In the genomic region with DNA sequence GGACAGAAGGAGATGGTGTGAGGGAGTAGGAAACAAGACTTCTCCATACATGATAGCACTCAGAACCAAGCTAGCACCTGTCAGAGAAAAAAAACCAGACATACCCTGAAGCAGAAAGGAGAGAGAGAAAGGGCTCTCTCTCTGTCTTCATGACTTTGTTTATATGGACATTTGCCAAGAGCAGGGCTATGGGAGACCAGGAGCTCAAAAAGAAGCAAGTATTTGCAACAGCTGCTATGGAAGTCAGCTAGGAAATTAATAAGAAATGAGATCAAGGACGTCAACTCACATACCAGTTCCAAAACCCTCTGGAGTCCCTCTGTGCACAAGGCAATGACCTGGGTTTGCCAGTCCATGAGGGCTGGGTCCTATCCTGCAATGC, we compare ENCODE assay signal across 10 cellular contexts.
DNase-seq lines count a peak whose midpoint lies in the region; TF ChIP-seq lines count a peak whose summit lies in the region.
"Had no signal": no experiment of that assay in that cellular context is flagged by ENCODE, and none has a peak within 500 bp of the region (broad histone marks: within the 10 kb centered on the region; RNA-seq: fewer than 3 reads in every experiment).

No MANE protein-coding gene starts in this region.

- DNase-seq in activated naive CD8-positive, alpha-beta T cell treated with anti-CD3 and anti-CD28 coated beads for 36 hours = no peak
- DNase-seq in caudate nucleus (lab: John Stamatoyannopoulos, UW) = no peak
- DNase-seq in substantia nigra (lab: John Stamatoyannopoulos, UW) = no peak
- DNase-seq in NCI-H1930 (lab: John Stamatoyannopoulos, UW) = no peak
- DNase-seq in DMS 273 (lab: John Stamatoyannopoulos, UW; ENCODE audit: unreplicated experiment) = no peak
- DNase-seq in NCI-H1417 treated with DMSO at 0.1 percent for 48 hours (lab: John Stamatoyannopoulos, UW) = no peak
- DNase-seq: naive B cell had no signal

- H3K27me3 ChIP-seq in KMS-11 (ENCODE audit: insufficient read depth, low read depth) = no peaks in the 10 kb centered on the region

- peak overlapping the region; percentile 76 for H3K4me2 ChIP-seq in KMS-11

- H3K79me2 ChIP-seq in KMS-11 (ENCODE audit: insufficient read depth, low read depth) = peaks cover 3% of the 10 kb centered on the region; the same call in 1 of the 2 replicates

- H3K4me1 ChIP-seq in KMS-11 (ENCODE audit: low read depth, poor library complexity, severe bottlenecking) = peaks cover 46% of the 10 kb centered on the region

- H3K27me3 Mint-ChIP-seq in activated naive CD8-positive, alpha-beta T cell = no peaks in the 10 kb centered on the region
- no peaks in the 10 kb centered on the region for H3K27me3 Mint-ChIP-seq in activated naive CD8-positive, alpha-beta T cell treated with anti-CD3 and anti-CD28 coated beads for 36 hours
- H3K27me3 Mint-ChIP-seq: naive B cell had no signal

- H3K27ac ChIP-seq in KMS-11 (no peak overlapping the region), caudate nucleus (ENCODE audit: low read depth, low read length) (peak overlapping the region; percentile 98), substantia nigra (ENCODE audit: low read depth, low read length, poor library complexity, severe bottlenecking) (peak overlapping the region; percentile 99)

- no peaks in the 10 kb centered on the region for H3K9me3 Mint-ChIP-seq in activated naive CD8-positive, alpha-beta T cell (ENCODE audit: low read depth)
- no peaks in the 10 kb centered on the region for H3K9me3 Mint-ChIP-seq in activated naive CD8-positive, alpha-beta T cell treated with anti-CD3 and anti-CD28 coated beads for 36 hours
- H3K9me3 Mint-ChIP-seq: activated naive CD4-positive, alpha-beta T cell treated with anti-CD3 and anti-CD28 coated beads, Interleukin-2, amount 50 U/mL, for 72 hours; naive B cell had no signal

- H3K9ac ChIP-seq in KMS-11 = no peak overlapping the region

- peak overlapping the region; percentile 36 for H3K27ac Mint-ChIP-seq in activated naive CD8-positive, alpha-beta T cell
- H3K27ac Mint-ChIP-seq in activated naive CD8-positive, alpha-beta T cell treated with anti-CD3 and anti-CD28 coated beads for 36 hours = no peak overlapping the region

- no peak overlapping the region for H2AFZ ChIP-seq in KMS-11 (ENCODE audit: low read depth)

- no peaks in the 10 kb centered on the region for H3K36me3 ChIP-seq in KMS-11 (ENCODE audit: insufficient read depth)

- H3K4me3 Mint-ChIP-seq in activated naive CD8-positive, alpha-beta T cell = peak overlapping the region; percentile 27
- H3K4me3 Mint-ChIP-seq in activated naive CD8-positive, alpha-beta T cell treated with anti-CD3 and anti-CD28 coated beads for 36 hours = no peak overlapping the region

- H3K36me3 Mint-ChIP-seq in activated naive CD8-positive, alpha-beta T cell = peaks cover 11% of the 10 kb centered on the region
- H3K36me3 Mint-ChIP-seq in activated naive CD8-positive, alpha-beta T cell treated with anti-CD3 and anti-CD28 coated beads for 36 hours = peaks cover 15% of the 10 kb centered on the region

- TF ChIP-seq CTCF in KMS-11 (conservative IDR thresholded peaks at IDR 0.05; ENCODE audit: low read depth, low read length) = no peak

- peaks cover 61% of the 10 kb centered on the region for H3K4me1 Mint-ChIP-seq in activated naive CD8-positive, alpha-beta T cell (ENCODE audit: low read depth)
- peaks cover 46% of the 10 kb centered on the region for H3K4me1 Mint-ChIP-seq in activated naive CD8-positive, alpha-beta T cell treated with anti-CD3 and anti-CD28 coated beads for 36 hours

- no peaks in the 10 kb centered on the region for H4K20me1 ChIP-seq in KMS-11 (ENCODE audit: insufficient read depth)

- no peak overlapping the region for H3K4me3 ChIP-seq in KMS-11 (IDR thresholded peaks at IDR 0.05; ENCODE audit: insufficient read depth, low read depth, low read length)
